22 cellular contexts compared by ENCODE assay signal in the genomic region with DNA sequence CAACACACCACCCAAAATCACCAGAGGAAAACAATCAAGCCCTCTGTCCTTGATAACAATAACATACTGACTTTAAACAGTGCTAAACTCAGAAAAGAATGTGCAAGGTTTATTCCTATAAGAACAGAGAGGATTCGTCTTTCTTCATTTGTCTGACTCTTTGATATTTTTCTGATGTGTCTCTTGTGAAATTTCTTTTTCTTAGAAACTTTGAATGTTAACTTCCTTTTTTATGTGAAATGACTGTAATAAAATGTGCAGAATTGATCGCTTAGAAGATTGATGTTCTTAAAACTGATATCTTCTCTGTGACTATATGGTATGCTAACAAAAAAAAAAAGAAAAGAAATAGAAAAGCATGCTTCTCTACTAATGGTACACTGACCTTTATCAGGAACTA.
DNase-seq lines count a peak whose midpoint lies in the region; ATAC-seq and TF ChIP-seq lines count a peak whose summit lies in the region.
"Had no signal": no experiment of that assay in that cellular context is flagged by ENCODE, and none has a peak within 500 bp of the region (broad histone marks: within the 10 kb centered on the region; RNA-seq: fewer than 3 reads in every experiment).

No MANE protein-coding gene starts in this region.

- no peak overlapping the region for H2BK15ac ChIP-seq in IMR-90 (ENCODE audit: low read depth, low read length)

- H2BK120ac ChIP-seq in IMR-90 (ENCODE audit: low read depth, low read length), result no peak overlapping the region

- H3K56ac ChIP-seq in IMR-90 (ENCODE audit: extremely low read depth, insufficient read depth, low read length), result no peak overlapping the region

- H4K5ac ChIP-seq in IMR-90 (ENCODE audit: low read depth, low read length), result peak overlapping the region; percentile 78; the same call in 1 of the 2 replicates

- 0 out of 2 replicates have a peak, but pooled peaks cover 2% of the 10 kb centered on the region for H3K9me1 ChIP-seq in IMR-90 (ENCODE audit: insufficient read depth, low read length)

- no peak for DNase-seq in IMR-90
- peak; percentile 4 for DNase-seq in SK-MEL-5 (ENCODE audit: low read depth, low spot score)
- DNase-seq in fibroblast of peridontal ligament (ENCODE audit: extremely low read depth), result peak; percentile 10
- DNase-seq in pons (ENCODE audit: low spot score), result peak; percentile 26
- no peak for DNase-seq in Right ventricle myocardium inferior (ENCODE audit: missing footprints)
- no peak for DNase-seq in NCI-H2196 (lab: John Stamatoyannopoulos, UW; ENCODE audit: unreplicated experiment)
- DNase-seq in GOT3 (lab: John Stamatoyannopoulos, UW), result no peak
- DNase-seq: activated CD4-positive, alpha-beta memory T cell treated with anti-CD3 and anti-CD28 coated beads, Interleukin-2, amount 10 ng/mL, durations not matched to agents 7 days and 5 days; activated CD4-positive, alpha-beta T cell treated with anti-CD3 and anti-CD28 coated beads for 1 hour; activated naive CD8-positive, alpha-beta T cell treated with anti-CD3 and anti-CD28 coated beads for 36 hours; cortex of kidney; HFFc6; mesenchymal stem cell; NCI-H1105; NCI-H2029 treated with DMSO at 0.1 percent for 48 hours; NCI-H774; nucleus accumbens; stimulated activated naive CD8-positive, alpha-beta T cell treated with anti-CD3 and anti-CD28 coated beads, Interleukin-15, Interleukin-2, amounts not matched to agents 100 U/mL and 50 U/mL, for 24 hours; uterus had no signal

- no peak for TF ChIP-seq RAD21 in IMR-90 (IDR thresholded peaks at IDR 0.05; ENCODE audit: low read length)

- peaks cover 7% of the 10 kb centered on the region for H3K4me1 ChIP-seq in IMR-90 (ENCODE audit: control insufficient read depth, insufficient read depth, low read length)
- H3K4me1 ChIP-seq: uterus had no signal

- H3K9ac ChIP-seq in IMR-90 (ENCODE audit: low read depth, low read length), result no peak overlapping the region

- H2BK20ac ChIP-seq in IMR-90 (ENCODE audit: low read depth, low read length), result peak overlapping the region; percentile 46; the same call in 1 of the 2 replicates

- TF ChIP-seq CTCF in IMR-90 (conservative IDR thresholded peaks at IDR 0.05; ENCODE audit: low read depth, low read length), result no peak

- H3K4me2 ChIP-seq in IMR-90 (ENCODE audit: low read depth, low read length), result no peak overlapping the region

- H3K23ac ChIP-seq in IMR-90 (ENCODE audit: low read depth, low read length), result no peak overlapping the region

- 0 out of 2 replicates have a peak overlapping the region, but pooled peaks have one; percentile 51 for H3K4ac ChIP-seq in IMR-90 (ENCODE audit: low read depth, low read length)

- no peak overlapping the region for H4K91ac ChIP-seq in IMR-90 (ENCODE audit: insufficient read depth, low read depth, low read length)

- in situ Hi-C loops in IMR-90 (cut with MboI; ENCODE audit: low sequenced_read_pairs) (no loop called here), SK-MEL-5 (cut with HindIII; ENCODE audit: low pct_unique_long_range_greater_than_20kb, low sequenced_read_pairs) (no loop called here)

- H2AK9ac ChIP-seq in IMR-90 (replicated peaks; ENCODE audit: low read depth, low read length, poor library complexity), result no peak overlapping the region

- peak overlapping the region; percentile 53 for H2BK5ac ChIP-seq in IMR-90 (ENCODE audit: low read depth, low read length, poor library complexity, severe bottlenecking)

- intact Hi-C loops in IMR-90 (cut with micrococcal nuclease), result no loop called here
- intact Hi-C loops in Right ventricle myocardium inferior (cut with DNase I), result no loop called here

- TF ChIP-seq POLR2A in IMR-90 (IDR thresholded peaks at IDR 0.05; ENCODE audit: low read depth, low read length), result no peak

- no peak overlapping the region for H3K27ac ChIP-seq in IMR-90 (ENCODE audit: insufficient read depth, low read length)
- H3K27ac ChIP-seq: ascending aorta, cardiac muscle cell, thoracic aorta, uterus had no signal

- H2AK5ac ChIP-seq in IMR-90 (ENCODE audit: low read depth, low read length), result no peak overlapping the region

- CTCF ChIA-PET in IMR-90 (lab: Yijun Ruan, JAX), result no interaction called here

- no peak overlapping the region for H3K14ac ChIP-seq in IMR-90 (replicated peaks; ENCODE audit: low read depth, low read length)

- H2AFZ ChIP-seq in IMR-90 (replicated peaks; ENCODE audit: low read length, poor library complexity), result no peak overlapping the region

- no CpG with 5 or more reads among the region's 2 CpGs for WGBS in IMR-90 (ENCODE audit: extremely low coverage in 2 of 2, insufficient read length in 1 of 2), 2 experiments

- no peak for ATAC-seq in IMR-90 (ENCODE audit: low read depth)
- no peak for ATAC-seq in Right ventricle myocardium inferior
- ATAC-seq: stimulated activated naive CD8-positive, alpha-beta T cell treated with anti-CD3 and anti-CD28 coated beads, Interleukin-15, Interleukin-2, amounts not matched to agents 100 U/mL and 50 U/mL, for 24 hours had no signal

- no peaks in the 10 kb centered on the region for H3K79me1 ChIP-seq in IMR-90 (ENCODE audit: low read depth in 1 of 2, low read length in 2 of 2)

- peak overlapping the region in 1 of 2 experiments; percentile 53; a peak in 1 of 4 replicates for H4K8ac ChIP-seq in IMR-90 (ENCODE audit: low read depth in 2 of 2, low read length in 2 of 2)

- H3K36me3 ChIP-seq in IMR-90 (ENCODE audit: control insufficient read depth, insufficient read depth, low read length), result no peaks in the 10 kb centered on the region
- H3K36me3 ChIP-seq: ascending aorta, cardiac muscle cell, thoracic aorta, uterus had no signal

- no peaks in the 10 kb centered on the region for H3K27me3 ChIP-seq in IMR-90 (ENCODE audit: control insufficient read depth, insufficient read depth, low read length)
- H3K27me3 ChIP-seq: ascending aorta, cardiac muscle cell, uterus had no signal

- POLR2A ChIA-PET in IMR-90 (lab: Charles Lee; ENCODE audit: unreplicated experiment), result no interaction called here

- no peak overlapping the region for H3K4me3 ChIP-seq in IMR-90 (ENCODE audit: insufficient read depth, low read depth, low read length)
- H3K4me3 ChIP-seq: ascending aorta, cardiac muscle cell, thoracic aorta, uterus had no signal

- H3K9me3 ChIP-seq in IMR-90 (ENCODE audit: control insufficient read depth, insufficient read depth, low read length), result peaks cover 7% of the 10 kb centered on the region
- H3K9me3 ChIP-seq: ascending aorta, thoracic aorta, uterus had no signal

- dilution Hi-C loops in IMR-90 (cut with HindIII; ENCODE audit: low sequenced_read_pairs, unreplicated experiment), result no loop called here

- H4K20me1 ChIP-seq in IMR-90 (ENCODE audit: insufficient read depth, low read length), result no peaks in the 10 kb centered on the region; the same call in 1 of the 2 replicates

- no TSS peak for BruUV-seq in IMR-90 (replicated peaks; lab: Mats Ljungman, UMichigan)

- H3K18ac ChIP-seq in IMR-90 (ENCODE audit: low read depth, low read length), result peak overlapping the region; percentile 97; the same call in 1 of the 2 replicates

TF ChIP-seq in IMR-90, 13 proteins besides CTCF, POLR2A, EP300 and RAD21:
- no peak for TF ChIP-seq CEBPB (IDR thresholded peaks at IDR 0.05; ENCODE audit: low read depth, low read length)
- no peak for TF ChIP-seq MAZ (IDR thresholded peaks at IDR 0.05; ENCODE audit: borderline replicate concordance, low read depth, low read length)
- TF ChIP-seq FOS (IDR thresholded peaks at IDR 0.05; ENCODE audit: low read depth, low read length), result no peak
- no peak for TF ChIP-seq NFE2L2 (IDR thresholded peaks at IDR 0.05; ENCODE audit: low read depth, low read length)
- TF ChIP-seq BHLHE40 (IDR thresholded peaks at IDR 0.05; ENCODE audit: low read depth, low read length), result no peak
- TF ChIP-seq CHD1 (IDR thresholded peaks at IDR 0.05; ENCODE audit: low read depth, low read length), result no peak
- no peak for TF ChIP-seq RCOR1 (IDR thresholded peaks at IDR 0.05; ENCODE audit: insufficient replicate concordance, low read length)
- TF ChIP-seq, protein P1, sequence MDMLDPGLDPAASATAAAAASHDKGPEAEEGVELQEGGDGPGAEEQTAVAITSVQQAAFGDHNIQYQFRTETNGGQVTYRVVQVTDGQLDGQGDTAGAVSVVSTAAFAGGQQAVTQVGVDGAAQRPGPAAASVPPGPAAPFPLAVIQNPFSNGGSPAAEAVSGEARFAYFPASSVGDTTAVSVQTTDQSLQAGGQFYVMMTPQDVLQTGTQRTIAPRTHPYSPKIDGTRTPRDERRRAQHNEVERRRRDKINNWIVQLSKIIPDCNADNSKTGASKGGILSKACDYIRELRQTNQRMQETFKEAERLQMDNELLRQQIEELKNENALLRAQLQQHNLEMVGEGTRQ (IDR thresholded peaks at IDR 0.05; ENCODE audit: low read depth, low read length), result no peak
- TF ChIP-seq, protein P2, sequence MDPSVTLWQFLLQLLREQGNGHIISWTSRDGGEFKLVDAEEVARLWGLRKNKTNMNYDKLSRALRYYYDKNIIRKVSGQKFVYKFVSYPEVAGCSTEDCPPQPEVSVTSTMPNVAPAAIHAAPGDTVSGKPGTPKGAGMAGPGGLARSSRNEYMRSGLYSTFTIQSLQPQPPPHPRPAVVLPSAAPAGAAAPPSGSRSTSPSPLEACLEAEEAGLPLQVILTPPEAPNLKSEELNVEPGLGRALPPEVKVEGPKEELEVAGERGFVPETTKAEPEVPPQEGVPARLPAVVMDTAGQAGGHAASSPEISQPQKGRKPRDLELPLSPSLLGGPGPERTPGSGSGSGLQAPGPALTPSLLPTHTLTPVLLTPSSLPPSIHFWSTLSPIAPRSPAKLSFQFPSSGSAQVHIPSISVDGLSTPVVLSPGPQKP (IDR thresholded peaks at IDR 0.05; ENCODE audit: borderline replicate concordance, low read depth, low read length), result no peak
- TF ChIP-seq SMC3 (IDR thresholded peaks at IDR 0.05; ENCODE audit: low read depth, low read length), result no peak
- no peak for TF ChIP-seq RFX5 (IDR thresholded peaks at IDR 0.05; ENCODE audit: low read depth, low read length)
- no peak for TF ChIP-seq MAFK (IDR thresholded peaks at IDR 0.05; ENCODE audit: low read depth, low read length)
- no peak for TF ChIP-seq MXI1 (IDR thresholded peaks at IDR 0.05; ENCODE audit: borderline replicate concordance, low read depth, low read length)

Comparison
In these comparisons a context has a peak if more than half of its experiments do, and no peak if none do; other contexts are left out.
1. DNase-seq: peak in SK-MEL-5 (single experiment), fibroblast of peridontal ligament (single experiment) and pons (single experiment); none in IMR-90 (single experiment), Right ventricle myocardium inferior (single experiment), NCI-H2196 (single experiment) and GOT3 (single experiment).